In genomic region chr3:48715179-48715800, GRCh38 we compare ENCODE assay signal across 2 cellular contexts.
TF ChIP-seq lines count a peak whose summit lies in the region.

No MANE protein-coding gene starts in this region.

TF ChIP-seq in GM12878, 131 proteins besides CTCF, POLR2A, EP300 and RAD21:
- TF ChIP-seq ESRRA (IDR thresholded peaks at IDR 0.05; ENCODE audit: low read length) (no peak), RB1 (IDR thresholded peaks at IDR 0.05; ENCODE audit: borderline replicate concordance) (no peak), RELB (IDR thresholded peaks at IDR 0.05; ENCODE audit: low read depth) (no peak), ZBED1 (IDR thresholded peaks at IDR 0.05; ENCODE audit: borderline replicate concordance) (no peak), CEBPB (IDR thresholded peaks at IDR 0.05; ENCODE audit: borderline replicate concordance in 1 of 2, low read depth in 2 of 2, low read length in 2 of 2) (no peak), ZNF622 (IDR thresholded peaks at IDR 0.05) (no peak), IKZF1 (conservative IDR thresholded peaks at IDR 0.05) (no peak), DPF2 (IDR thresholded peaks at IDR 0.05) (no peak), CHD2 (IDR thresholded peaks at IDR 0.05; ENCODE audit: borderline replicate concordance, low read depth, low read length) (no peak), LARP7 (IDR thresholded peaks at IDR 0.05) (no peak), SUZ12 (IDR thresholded peaks at IDR 0.05; ENCODE audit: unreplicated experiment) (no peak), CHD1 (IDR thresholded peaks at IDR 0.05; ENCODE audit: low read depth, low read length) (no peak), RAD51 (IDR thresholded peaks at IDR 0.05) (no peak), CREB1 (IDR thresholded peaks at IDR 0.05; ENCODE audit: low read depth) (no peak), ELK1 (IDR thresholded peaks at IDR 0.05; ENCODE audit: low read depth, low read length) (no peak)
- TF ChIP-seq, protein P1, sequence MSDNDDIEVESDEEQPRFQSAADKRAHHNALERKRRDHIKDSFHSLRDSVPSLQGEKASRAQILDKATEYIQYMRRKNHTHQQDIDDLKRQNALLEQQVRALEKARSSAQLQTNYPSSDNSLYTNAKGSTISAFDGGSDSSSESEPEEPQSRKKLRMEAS (IDR thresholded peaks at IDR 0.05; ENCODE audit: low read depth, low read length) = no peak
- TF ChIP-seq, protein P2, sequence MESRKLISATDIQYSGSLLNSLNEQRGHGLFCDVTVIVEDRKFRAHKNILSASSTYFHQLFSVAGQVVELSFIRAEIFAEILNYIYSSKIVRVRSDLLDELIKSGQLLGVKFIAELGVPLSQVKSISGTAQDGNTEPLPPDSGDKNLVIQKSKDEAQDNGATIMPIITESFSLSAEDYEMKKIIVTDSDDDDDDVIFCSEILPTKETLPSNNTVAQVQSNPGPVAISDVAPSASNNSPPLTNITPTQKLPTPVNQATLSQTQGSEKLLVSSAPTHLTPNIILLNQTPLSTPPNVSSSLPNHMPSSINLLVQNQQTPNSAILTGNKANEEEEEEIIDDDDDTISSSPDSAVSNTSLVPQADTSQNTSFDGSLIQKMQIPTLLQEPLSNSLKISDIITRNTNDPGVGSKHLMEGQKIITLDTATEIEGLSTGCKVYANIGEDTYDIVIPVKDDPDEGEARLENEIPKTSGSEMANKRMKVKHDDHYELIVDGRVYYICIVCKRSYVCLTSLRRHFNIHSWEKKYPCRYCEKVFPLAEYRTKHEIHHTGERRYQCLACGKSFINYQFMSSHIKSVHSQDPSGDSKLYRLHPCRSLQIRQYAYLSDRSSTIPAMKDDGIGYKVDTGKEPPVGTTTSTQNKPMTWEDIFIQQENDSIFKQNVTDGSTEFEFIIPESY (IDR thresholded peaks at IDR 0.05) = no peak
- TF ChIP-seq, protein P3, sequence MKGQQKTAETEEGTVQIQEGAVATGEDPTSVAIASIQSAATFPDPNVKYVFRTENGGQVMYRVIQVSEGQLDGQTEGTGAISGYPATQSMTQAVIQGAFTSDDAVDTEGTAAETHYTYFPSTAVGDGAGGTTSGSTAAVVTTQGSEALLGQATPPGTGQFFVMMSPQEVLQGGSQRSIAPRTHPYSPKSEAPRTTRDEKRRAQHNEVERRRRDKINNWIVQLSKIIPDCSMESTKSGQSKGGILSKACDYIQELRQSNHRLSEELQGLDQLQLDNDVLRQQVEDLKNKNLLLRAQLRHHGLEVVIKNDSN (IDR thresholded peaks at IDR 0.05; ENCODE audit: borderline replicate concordance, extremely low read length, insufficient read depth, low read depth, low read length) = no peak
- TF ChIP-seq, protein P4, sequence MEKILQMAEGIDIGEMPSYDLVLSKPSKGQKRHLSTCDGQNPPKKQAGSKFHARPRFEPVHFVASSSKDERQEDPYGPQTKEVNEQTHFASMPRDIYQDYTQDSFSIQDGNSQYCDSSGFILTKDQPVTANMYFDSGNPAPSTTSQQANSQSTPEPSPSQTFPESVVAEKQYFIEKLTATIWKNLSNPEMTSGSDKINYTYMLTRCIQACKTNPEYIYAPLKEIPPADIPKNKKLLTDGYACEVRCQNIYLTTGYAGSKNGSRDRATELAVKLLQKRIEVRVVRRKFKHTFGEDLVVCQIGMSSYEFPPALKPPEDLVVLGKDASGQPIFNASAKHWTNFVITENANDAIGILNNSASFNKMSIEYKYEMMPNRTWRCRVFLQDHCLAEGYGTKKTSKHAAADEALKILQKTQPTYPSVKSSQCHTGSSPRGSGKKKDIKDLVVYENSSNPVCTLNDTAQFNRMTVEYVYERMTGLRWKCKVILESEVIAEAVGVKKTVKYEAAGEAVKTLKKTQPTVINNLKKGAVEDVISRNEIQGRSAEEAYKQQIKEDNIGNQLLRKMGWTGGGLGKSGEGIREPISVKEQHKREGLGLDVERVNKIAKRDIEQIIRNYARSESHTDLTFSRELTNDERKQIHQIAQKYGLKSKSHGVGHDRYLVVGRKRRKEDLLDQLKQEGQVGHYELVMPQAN (conservative IDR thresholded peaks at IDR 0.05) = no peak

TF ChIP-seq in HEK293T, 16 proteins besides CTCF, POLR2A, EP300 and RAD21:
- TF ChIP-seq NFRKB (IDR thresholded peaks at IDR 0.05) = no peak
- TF ChIP-seq, protein P5, sequence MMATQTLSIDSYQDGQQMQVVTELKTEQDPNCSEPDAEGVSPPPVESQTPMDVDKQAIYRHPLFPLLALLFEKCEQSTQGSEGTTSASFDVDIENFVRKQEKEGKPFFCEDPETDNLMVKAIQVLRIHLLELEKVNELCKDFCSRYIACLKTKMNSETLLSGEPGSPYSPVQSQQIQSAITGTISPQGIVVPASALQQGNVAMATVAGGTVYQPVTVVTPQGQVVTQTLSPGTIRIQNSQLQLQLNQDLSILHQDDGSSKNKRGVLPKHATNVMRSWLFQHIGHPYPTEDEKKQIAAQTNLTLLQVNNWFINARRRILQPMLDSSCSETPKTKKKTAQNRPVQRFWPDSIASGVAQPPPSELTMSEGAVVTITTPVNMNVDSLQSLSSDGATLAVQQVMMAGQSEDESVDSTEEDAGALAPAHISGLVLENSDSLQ (IDR thresholded peaks at IDR 0.05) = no peak
- TF ChIP-seq ZNF384 (IDR thresholded peaks at IDR 0.05) = no peak
- TF ChIP-seq BHLHE40 (IDR thresholded peaks at IDR 0.05; ENCODE audit: borderline replicate concordance) = no peak
- TF ChIP-seq HDGF (IDR thresholded peaks at IDR 0.05; ENCODE audit: borderline replicate concordance) = no peak
- no peak for TF ChIP-seq SP1 (IDR thresholded peaks at IDR 0.05)
- no peak for TF ChIP-seq SUZ12 (IDR thresholded peaks at IDR 0.05)
- TF ChIP-seq FOXA1 (IDR thresholded peaks at IDR 0.05) = no peak
- no peak for TF ChIP-seq FOXM1 (IDR thresholded peaks at IDR 0.05; ENCODE audit: borderline replicate concordance)
- no peak for TF ChIP-seq TARDBP (IDR thresholded peaks at IDR 0.05)
- TF ChIP-seq ELF4 (IDR thresholded peaks at IDR 0.05) = no peak
- TF ChIP-seq CTBP1 (IDR thresholded peaks at IDR 0.05; ENCODE audit: borderline replicate concordance) = no peak
- no peak for TF ChIP-seq L3MBTL2 (conservative IDR thresholded peaks at IDR 0.05)
- TF ChIP-seq FOXK2 (IDR thresholded peaks at IDR 0.05) = no peak
- no peak for TF ChIP-seq LEF1 (IDR thresholded peaks at IDR 0.05; ENCODE audit: borderline replicate concordance)
- no peak for TF ChIP-seq ARNT (IDR thresholded peaks at IDR 0.05)
